ENCODE assay signal across 9 cellular contexts in genomic region chr11:90051591-90052209, GRCh38. TPM values are rescaled to one million over a fixed set of nuclear protein-coding genes. Genes with fewer than 3 reads are reported as not detected.
"Had no signal": no experiment of that assay in that cellular context is flagged by ENCODE, and none has a peak within 500 bp of the region (broad histone marks: within the 10 kb centered on the region; RNA-seq: fewer than 3 reads in every experiment).

No MANE protein-coding gene starts in this region.

RNA-seq across cellular contexts. Expression of gene TRIM49C, which starts 20.8 kb away (rescaled TPM):
- total RNA-seq: activated CD4-positive, alpha-beta T cell treated with anti-CD3 and anti-CD28 coated beads, Interleukin-2, amount 10 ng/mL, durations not matched to agents 7 days and 5 days; activated naive CD4-positive, alpha-beta T cell treated with anti-CD3 and anti-CD28 coated beads for 36 hours; activated naive CD4-positive, alpha-beta T cell treated with anti-CD3 and anti-CD28 coated beads, Interleukin-2, amount 50 U/mL, for 72 hours; activated T-cell treated with anti-CD3 and anti-CD28 coated beads, Interleukin-2, amount 50 U/mL, for 4 hours; activated T-helper 1 cell treated with anti-CD3 and anti-CD28 coated beads, Interleukin-12 subunit alpha, Interleukin-12 subunit beta, Interleukin-2, Interleukin-4 antibody, amounts not matched to agents 30 ng/mL and 10 ng/mL and 1 ng/mL, durations not matched to agents 14 hours and 24 hours and 36 hours; bronchial epithelial cell; K562; M059J; Right ventricle myocardium superior had no signal
- polyA plus RNA-seq: K562 had no signal

RNA-seq across cellular contexts. Expression of gene UBTFL1, which starts 34.0 kb away (rescaled TPM):
- total RNA-seq: activated CD4-positive, alpha-beta T cell treated with anti-CD3 and anti-CD28 coated beads, Interleukin-2, amount 10 ng/mL, durations not matched to agents 7 days and 5 days; activated naive CD4-positive, alpha-beta T cell treated with anti-CD3 and anti-CD28 coated beads for 36 hours; activated naive CD4-positive, alpha-beta T cell treated with anti-CD3 and anti-CD28 coated beads, Interleukin-2, amount 50 U/mL, for 72 hours; activated T-cell treated with anti-CD3 and anti-CD28 coated beads, Interleukin-2, amount 50 U/mL, for 4 hours; activated T-helper 1 cell treated with anti-CD3 and anti-CD28 coated beads, Interleukin-12 subunit alpha, Interleukin-12 subunit beta, Interleukin-2, Interleukin-4 antibody, amounts not matched to agents 30 ng/mL and 10 ng/mL and 1 ng/mL, durations not matched to agents 14 hours and 24 hours and 36 hours; bronchial epithelial cell; K562; M059J; Right ventricle myocardium superior had no signal
- polyA plus RNA-seq: K562 had no signal
